In the genomic region with DNA sequence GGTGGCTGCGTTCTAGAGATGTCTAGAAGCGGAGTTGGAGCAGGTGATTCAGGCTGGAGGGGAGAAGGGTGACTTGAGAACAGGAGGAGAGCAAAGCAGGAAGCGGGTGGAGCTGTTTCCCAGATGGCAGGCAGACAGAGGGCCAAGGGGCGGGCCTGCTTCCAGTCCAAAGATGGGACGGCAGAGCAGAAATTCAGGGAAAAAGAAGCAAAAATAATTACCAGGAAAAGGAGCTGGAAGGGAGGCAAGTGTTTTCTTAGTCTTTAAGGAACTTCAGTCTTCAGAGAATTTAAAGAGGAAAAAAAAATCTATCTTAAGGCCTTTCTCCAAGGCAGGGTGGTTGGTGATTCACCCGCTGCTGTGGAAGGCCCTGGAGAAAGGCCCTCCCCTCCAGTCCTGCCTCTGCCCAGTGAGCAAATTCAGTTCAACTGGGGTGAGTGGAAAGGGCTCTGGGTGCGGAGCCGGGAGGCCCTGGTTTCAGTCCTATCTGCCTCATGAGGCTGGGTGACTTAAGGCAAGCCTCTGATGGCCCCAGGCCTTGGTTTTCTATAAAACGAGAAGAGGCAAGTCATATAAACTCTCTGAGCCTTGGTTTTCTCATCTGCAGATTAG, we compare ENCODE assay signal across 9 cellular contexts. TPM values are rescaled to one million over a fixed set of nuclear protein-coding genes. Genes with fewer than 3 reads are reported as not detected.
DNase-seq lines count a peak whose midpoint lies in the region; ATAC-seq, FAIRE-seq and TF ChIP-seq lines count a peak whose summit lies in the region.
"Had no signal": no experiment of that assay in that cellular context is flagged by ENCODE, and none has a peak within 500 bp of the region (broad histone marks: within the 10 kb centered on the region; RNA-seq: fewer than 3 reads in every experiment).

No MANE protein-coding gene starts in this region.

- no peaks in the 10 kb centered on the region for H3K36me3 ChIP-seq in Panc1 (ENCODE audit: control insufficient read depth, insufficient read depth, low read length)
- H3K36me3 ChIP-seq in esophagus squamous epithelium, result no peaks in the 10 kb centered on the region
- no peaks in the 10 kb centered on the region for H3K36me3 ChIP-seq in pancreas
- no peaks in the 10 kb centered on the region for H3K36me3 ChIP-seq in CD8-positive, alpha-beta T cell (ENCODE audit: insufficient read depth, low read length)

- H3K36me3 Mint-ChIP-seq in CD8-positive, alpha-beta T cell, result no peaks in the 10 kb centered on the region

- WGBS in esophagus squamous epithelium, 2 donors, result 43 to 49% methylated on average over 9 of the region's 9 CpGs
- WGBS in pancreas, 2 donors, result 44 to 51% methylated on average over 9 of the region's 9 CpGs

- CTCF ChIA-PET in Panc1 (lab: Charles Lee), result interaction anchor here (1.7 kb wide), 1 partner anchor 34 kb away, joined by 5 read pairs; no protein-coding TSS in a partner anchor
- CTCF ChIA-PET in CD8-positive, alpha-beta T cell (lab: Charles Lee), result interaction anchor here (0.9 to 1.8 kb wide), 2 partner anchors 12 to 35 kb away, joined by 3 to 4 read pairs; no protein-coding TSS in a partner anchor

- intact Hi-C loops in Panc1 (cut with micrococcal nuclease; ENCODE audit: unreplicated experiment), result no loop called here
- intact Hi-C loops in esophagus squamous epithelium (cut with DNase I), result no loop called here
- intact Hi-C loops in pancreas (cut with DNase I), result no loop called here
- intact Hi-C loops in CD8-positive, alpha-beta T cell (cut with DNase I, micrococcal nuclease), result no loop called here
- intact Hi-C loops in head of caudate nucleus (cut with DNase I), result no loop called here

- no peak for TF ChIP-seq POLR2A in esophagus squamous epithelium (IDR thresholded peaks at IDR 0.05)

- BruUV-seq in Panc1 (replicated peaks; lab: Mats Ljungman, UMichigan), result no TSS peak

- H3K27me3 Mint-ChIP-seq in CD8-positive, alpha-beta T cell (ENCODE audit: low read depth), result peaks cover 20% of the 10 kb centered on the region

- peak; percentile 72 for DNase-seq in DMS53 (lab: John Stamatoyannopoulos, UW)
- DNase-seq in Panc1 (ENCODE audit: low read depth, low spot score), result no peak
- no peak for DNase-seq in esophagus squamous epithelium (lab: John Stamatoyannopoulos, UW)
- DNase-seq in pancreas, result peak in 4 of 6 donors; percentile 61 to 70 (median 62)
- DNase-seq in CD8-positive, alpha-beta T cell, result no peak
- DNase-seq in head of caudate nucleus, result no peak
- DNase-seq: RPMI8226 had no signal

- peaks cover 6% of the 10 kb centered on the region for H3K4me1 Mint-ChIP-seq in CD8-positive, alpha-beta T cell (ENCODE audit: low read depth)

- H3K4me3 Mint-ChIP-seq in CD8-positive, alpha-beta T cell, result no peak overlapping the region

- H3K27me3 ChIP-seq in Panc1 (ENCODE audit: control insufficient read depth, insufficient read depth, low read length) (no peaks in the 10 kb centered on the region; the same call in 1 of the 2 replicates), esophagus squamous epithelium (peaks cover 0 to 24% (median 0%) of the 10 kb centered on the region in 4 donors), pancreas (no peaks in the 10 kb centered on the region)
- peaks cover 10% of the 10 kb centered on the region for H3K27me3 ChIP-seq in CD8-positive, alpha-beta T cell (ENCODE audit: insufficient read depth, low read length)

- no peaks in the 10 kb centered on the region for H3K9me3 Mint-ChIP-seq in CD8-positive, alpha-beta T cell

- peaks cover 40% of the 10 kb centered on the region for H3K4me1 ChIP-seq in Panc1 (ENCODE audit: control insufficient read depth, insufficient read depth, low read length)
- peaks cover 10 to 56% (median 33%) of the 10 kb centered on the region in 3 donors for H3K4me1 ChIP-seq in esophagus squamous epithelium
- H3K4me1 ChIP-seq in pancreas, result peaks cover 47 to 50% (median 49%) of the 10 kb centered on the region in 3 donors
- peaks cover 7% of the 10 kb centered on the region for H3K4me1 ChIP-seq in CD8-positive, alpha-beta T cell (ENCODE audit: insufficient read depth, low read length)

- H3K9me3 ChIP-seq in Panc1 (ENCODE audit: control insufficient read depth, insufficient read depth, low read depth, low read length) (no peaks in the 10 kb centered on the region), esophagus squamous epithelium (no peaks in the 10 kb centered on the region), pancreas (no peaks in the 10 kb centered on the region)
- no peaks in the 10 kb centered on the region for H3K9me3 ChIP-seq in CD8-positive, alpha-beta T cell (ENCODE audit: low read length)

- TF ChIP-seq CTCF in Panc1 (IDR thresholded peaks at IDR 0.05) (no peak), esophagus squamous epithelium (IDR thresholded peaks at IDR 0.05) (no peak), pancreas (IDR thresholded peaks at IDR 0.05) (no peak)
- no peak for TF ChIP-seq CTCF in CD8-positive, alpha-beta T cell (IDR thresholded peaks at IDR 0.05)

- no peak overlapping the region for H3K4me3 ChIP-seq in Panc1 (ENCODE audit: low read depth in 2 of 2, low read length in 2 of 2)
- H3K4me3 ChIP-seq in esophagus squamous epithelium, result no peak overlapping the region
- H3K4me3 ChIP-seq in pancreas, result no peak overlapping the region
- no peak overlapping the region for H3K4me3 ChIP-seq in CD8-positive, alpha-beta T cell (ENCODE audit: low read depth, low read length)

- POLR2A ChIA-PET in Panc1 (lab: Charles Lee), result no interaction called here
- POLR2A ChIA-PET in CD8-positive, alpha-beta T cell (lab: Charles Lee), result no interaction called here

- H3K27ac ChIP-seq in Panc1 (ENCODE audit: low read length) (peak overlapping the region; percentile 81), esophagus squamous epithelium (peak overlapping the region; percentile 66 to 85 (median 72)), pancreas (peak overlapping the region; percentile 58 to 95 (median 88))
- no peak overlapping the region for H3K27ac ChIP-seq in CD8-positive, alpha-beta T cell (ENCODE audit: low read depth, low read length)

- ATAC-seq in Panc1 (peak; percentile 52), pancreas (peak in 3 of 4 donors; percentile 18 to 46 (median 20)), GM21390 (IDR thresholded peaks at IDR 0.05; ENCODE audit: unreplicated experiment) (no peak), HG02763 (IDR thresholded peaks at IDR 0.05; ENCODE audit: unreplicated experiment) (no peak)
- ATAC-seq in CD8-positive, alpha-beta T cell, result no peak

- in situ Hi-C loops in Panc1 (cut with HindIII; ENCODE audit: low pct_unique_long_range_greater_than_20kb, low sequenced_read_pairs), result no loop called here

- H3K27ac Mint-ChIP-seq in CD8-positive, alpha-beta T cell, result no peak overlapping the region

- FAIRE-seq in pancreas (lab: Jason Lieb, UNC), result no peak

RNA-seq across cellular contexts. Expression of a gene that starts 4.5 kb away (rescaled TPM):
- total RNA-seq in Panc1 (2021; ENCODE audit: unreplicated experiment) (35.6 TPM), esophagus squamous epithelium (1 to 10 TPM in 1 of 4 donors, under 1 TPM in 3; 0.13 to 2.1 (median 0.63) TPM), pancreas (100 to 1,000 TPM in 1 of 6 donors, 10 to 100 TPM in 5; 26.3 to 129 (median 47.9) TPM)
- 36.3 TPM for polyA plus RNA-seq in Panc1 (2012; ENCODE audit: insufficient read length)
- 10 to 100 TPM; 40.1 to 59.1 TPM for polyA plus RNA-seq in pancreas
- not detected for total RNA-seq in CD8-positive, alpha-beta T cell

Comparison
In these comparisons a context has a peak if more than half of its experiments do, and no peak if none do; other contexts are left out.
1. DNase-seq: peak in DMS53 (single experiment) and pancreas (4 of 6); none in Panc1 (single experiment), esophagus squamous epithelium (single experiment), CD8-positive, alpha-beta T cell (0 of 7) and head of caudate nucleus (0 of 42).
2. ATAC-seq: peak in Panc1 (single experiment) and pancreas (3 of 4); none in GM21390 (single experiment), CD8-positive, alpha-beta T cell (single experiment) and HG02763 (single experiment).
3. RNA of a gene that starts 4.5 kb away (total RNA-seq): 26.3 to 129 TPM in pancreas and 35.6 TPM in Panc1 (single experiment); 0.13 to 2.1 TPM in esophagus squamous epithelium and not detected in CD8-positive, alpha-beta T cell; every median in the first group is over 4 times any median in the second.